23 cellular contexts compared by ENCODE assay signal in genomic region chr13:101829484-101829883, GRCh38.
DNase-seq lines count a peak whose midpoint lies in the region; ATAC-seq and TF ChIP-seq lines count a peak whose summit lies in the region.
"Had no signal": no experiment of that assay in that cellular context is flagged by ENCODE, and none has a peak within 500 bp of the region (broad histone marks: within the 10 kb centered on the region; RNA-seq: fewer than 3 reads in every experiment).

No MANE protein-coding gene starts in this region.

- peaks cover 0 to 5% (median under 1%) of the 10 kb centered on the region in 4 donors for H3K9me3 ChIP-seq in liver (ENCODE audit: control insufficient read depth in 4 of 4, low read length in 3 of 4)
- peaks cover 4% of the 10 kb centered on the region for H3K9me3 ChIP-seq in suprapubic skin
- H3K9me3 ChIP-seq: BLaER1 treated with 17β-estradiol and CSF1 and Interleukin-3, amounts not matched to agents 10 nM and 100 nM; MG63; Peyer's patch had no signal

- H3K27me3 ChIP-seq in liver (ENCODE audit: control insufficient read depth in 4 of 4, insufficient read depth in 4 of 4, low read length in 3 of 4) (no peaks in the 10 kb centered on the region), suprapubic skin (no peaks in the 10 kb centered on the region)
- H3K27me3 ChIP-seq: BLaER1 treated with 17β-estradiol and CSF1 and Interleukin-3, amounts not matched to agents 10 nM and 100 nM; MG63; Peyer's patch had no signal

- TF ChIP-seq POLR2A in suprapubic skin (IDR thresholded peaks at IDR 0.05) = no peak

- no peak overlapping the region for H3K4me3 ChIP-seq in liver (ENCODE audit: low read depth in 1 of 3, low read length in 3 of 3)
- H3K4me3 ChIP-seq in suprapubic skin = no peak overlapping the region
- H3K4me3 ChIP-seq: BLaER1 treated with 17β-estradiol and CSF1 and Interleukin-3, amounts not matched to agents 10 nM and 100 nM; MG63; Peyer's patch had no signal

- 45% methylated on average over 2 of the region's 2 CpGs for WGBS in liver
- WGBS in suprapubic skin = 71% methylated on average over 2 of the region's 2 CpGs

- DNase-seq in NCI-H146 (lab: John Stamatoyannopoulos, UW) (peak; percentile 4), NCI-H146 treated with DMSO at 0.1 percent for 48 hours (lab: John Stamatoyannopoulos, UW; ENCODE audit: unreplicated experiment) (no peak), fibroblast of peridontal ligament (ENCODE audit: extremely low read depth) (peak; percentile 5), suprapubic skin (ENCODE audit: low spot score in 2 of 2) (no peak)
- DNase-seq: 8988T; Calu3; CD4-positive, alpha-beta memory T cell; DMS153; GF-D8; MG63; NCI-H1048; NCI-H1417 treated with DMSO at 0.1 percent for 48 hours; NCI-H1930; NCI-H2227 treated with DMSO at 0.1 percent for 48 hours; NCI-H524 treated with DMSO at 0.1 percent for 48 hours; Peyer's patch had no signal

- no peak overlapping the region for H3K9ac ChIP-seq in liver (ENCODE audit: low read depth in 1 of 2, low read length in 2 of 2)
- H3K9ac ChIP-seq: BLaER1 treated with 17β-estradiol and CSF1 and Interleukin-3, amounts not matched to agents 10 nM and 100 nM had no signal

- no peak for TF ChIP-seq CTCF in liver (IDR thresholded peaks at IDR 0.05; ENCODE audit: low read depth, low read length, missing input control)
- no peak for TF ChIP-seq CTCF in suprapubic skin (IDR thresholded peaks at IDR 0.05)

- H3K27ac ChIP-seq in liver (ENCODE audit: low read depth in 1 of 2, low read length in 2 of 2) (no peak overlapping the region), suprapubic skin (no peak overlapping the region)
- H3K27ac ChIP-seq: BLaER1 treated with 17β-estradiol and CSF1 and Interleukin-3, amounts not matched to agents 10 nM and 100 nM; Peyer's patch had no signal

- ATAC-seq in GM18868 (IDR thresholded peaks at IDR 0.05; ENCODE audit: unreplicated experiment) (no peak), HG03097 (IDR thresholded peaks at IDR 0.05; ENCODE audit: low FRiP score, unreplicated experiment) (no peak), HG03045 (IDR thresholded peaks at IDR 0.05; ENCODE audit: unreplicated experiment) (no peak)
- ATAC-seq: HCT116, SK-N-SH treated with all-trans-retinoic acid at 6 μM for 48 hours had no signal

- no peak for TF ChIP-seq RAD21 in liver (IDR thresholded peaks at IDR 0.05)

- H3K4me1 ChIP-seq in liver (ENCODE audit: control insufficient read depth in 4 of 4, insufficient read depth in 4 of 4, low read length in 3 of 4) (no peaks in the 10 kb centered on the region), suprapubic skin (no peaks in the 10 kb centered on the region)
- H3K4me1 ChIP-seq: BLaER1 treated with 17β-estradiol and CSF1 and Interleukin-3, amounts not matched to agents 10 nM and 100 nM; Peyer's patch had no signal

- TF ChIP-seq EP300 in suprapubic skin (IDR thresholded peaks at IDR 0.05) = no peak

- H3K36me3 ChIP-seq in liver (ENCODE audit: control insufficient read depth in 4 of 4, insufficient read depth in 3 of 4, low read depth in 1 of 4, low read length in 3 of 4) = no peaks in the 10 kb centered on the region
- no peaks in the 10 kb centered on the region for H3K36me3 ChIP-seq in suprapubic skin
- H3K36me3 ChIP-seq: BLaER1 treated with 17β-estradiol and CSF1 and Interleukin-3, amounts not matched to agents 10 nM and 100 nM; MG63; Peyer's patch had no signal

TF ChIP-seq in liver, 16 proteins besides CTCF, POLR2A, EP300 and RAD21:
- TF ChIP-seq SP1 (IDR thresholded peaks at IDR 0.05) (no peak), RXRA (IDR thresholded peaks at IDR 0.05) (peak; percentile 51 to 53)
TF ChIP-seq in liver: peak in this region for 1.

Comparison
In these comparisons a context has a peak if more than half of its experiments do, and no peak if none do; other contexts are left out.
1. DNase-seq: peak in NCI-H146 (single experiment) and fibroblast of peridontal ligament (single experiment); none in NCI-H146 treated with DMSO at 0.1 percent for 48 hours (single experiment) and suprapubic skin (0 of 2).